ENCODE assay signal across 10 cellular contexts in the genomic region with DNA sequence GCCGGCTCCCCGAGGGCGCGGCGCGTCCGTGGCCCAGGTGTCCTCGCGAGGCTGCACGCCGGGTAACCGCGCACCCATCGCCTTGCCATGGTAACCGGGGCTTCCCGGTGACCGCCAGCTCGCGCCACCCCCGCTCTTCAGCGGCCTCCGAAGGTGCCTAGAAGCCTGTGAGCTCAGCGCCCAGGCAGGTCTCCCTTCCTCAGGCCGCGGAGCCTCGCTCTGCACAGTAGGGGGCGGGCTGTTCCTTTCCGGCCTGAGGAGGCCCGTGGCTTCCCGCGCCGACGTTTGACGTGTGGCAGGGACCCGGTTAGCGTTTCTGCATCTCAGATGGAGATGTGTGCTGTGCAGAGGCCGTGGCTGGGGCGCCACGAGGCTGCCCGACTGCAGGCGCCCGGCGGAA.
A peak's percentile ranks its signal among the peaks of the same experiment; 100 is the strongest.
DNase-seq lines count a peak whose midpoint lies in the region; ATAC-seq and FAIRE-seq lines count a peak whose summit lies in the region.
"Had no signal": no experiment of that assay in that cellular context is flagged by ENCODE, and none has a peak within 500 bp of the region (broad histone marks: within the 10 kb centered on the region; RNA-seq: fewer than 3 reads in every experiment).

No MANE protein-coding gene starts in this region.

- 32 to 69% (median 68%) methylated on average over 26 to 43 of the region's 43 CpGs for WGBS in small intestine, 3 donors

- POLR2A ChIA-PET in CD8-positive, alpha-beta memory T cell (lab: Charles Lee), result no interaction called here
- POLR2A ChIA-PET in activated naive CD8-positive, alpha-beta T cell treated with anti-CD3 and anti-CD28 coated beads, Interleukin-2, amount 10 ng/mL, durations not matched to agents 7 days and 5 days (lab: Charles Lee), result no interaction called here

- no peak overlapping the region for H3K27ac ChIP-seq in CD8-positive, alpha-beta memory T cell (ENCODE audit: low read depth, low read length)
- no peak overlapping the region for H3K27ac ChIP-seq in small intestine (ENCODE audit: low read depth in 1 of 2, low read length in 1 of 2)

- no peak for FAIRE-seq in small intestine (lab: Jason Lieb, UNC)
- FAIRE-seq: GM18507 had no signal

- H3K4me3 ChIP-seq in CD8-positive, alpha-beta memory T cell (ENCODE audit: low read length), result no peak overlapping the region
- H3K4me3 ChIP-seq in small intestine (ENCODE audit: low read depth in 1 of 2, low read length in 2 of 2), result no peak overlapping the region

- peaks cover 5 to 8% (median 8%) of the 10 kb centered on the region in 5 donors for H3K9me3 Mint-ChIP-seq in CD8-positive, alpha-beta memory T cell
- peaks cover 5% of the 10 kb centered on the region for H3K9me3 Mint-ChIP-seq in activated naive CD8-positive, alpha-beta T cell treated with anti-CD3 and anti-CD28 coated beads, Interleukin-2, amount 10 ng/mL, durations not matched to agents 7 days and 5 days
- H3K9me3 Mint-ChIP-seq: natural killer cell treated with Interleukin-12 subunit alpha and Interleukin-12 subunit beta and Interleukin-15 and Interleukin-18, amount 100 ng/mL, for 72 hours had no signal

- peak; percentile 46 to 65 (median 48) for DNase-seq in CD8-positive, alpha-beta memory T cell
- DNase-seq in NCI-H1930 (lab: John Stamatoyannopoulos, UW) (peak; percentile 84 to 93), left lobe of liver (ENCODE audit: low spot score) (no peak), small intestine (no peak), hepatic stellate cell (ENCODE audit: low spot score) (no peak), GOT3 (lab: John Stamatoyannopoulos, UW) (no peak)
- DNase-seq in activated naive CD8-positive, alpha-beta T cell treated with anti-CD3 and anti-CD28 coated beads, Interleukin-2, amount 10 ng/mL, durations not matched to agents 7 days and 5 days, result peak; percentile 61

- no peaks in the 10 kb centered on the region for H3K9me3 ChIP-seq in CD8-positive, alpha-beta memory T cell (ENCODE audit: low read length)
- no peaks in the 10 kb centered on the region for H3K9me3 ChIP-seq in small intestine (ENCODE audit: control insufficient read depth, low read depth)

- ATAC-seq in activated naive CD8-positive, alpha-beta T cell treated with anti-CD3 and anti-CD28 coated beads, Interleukin-2, amount 10 ng/mL, durations not matched to agents 7 days and 5 days (ENCODE audit: low read depth), result peak; percentile 41
- ATAC-seq in left lobe of liver (peak; percentile 20), HG03432 (IDR thresholded peaks at IDR 0.05; ENCODE audit: unreplicated experiment) (no peak)

- H3K27me3 Mint-ChIP-seq in CD8-positive, alpha-beta memory T cell, result peaks cover under 1 to 7% of the 10 kb centered on the region in 2 donors
- H3K27me3 Mint-ChIP-seq in activated naive CD8-positive, alpha-beta T cell treated with anti-CD3 and anti-CD28 coated beads, Interleukin-2, amount 10 ng/mL, durations not matched to agents 7 days and 5 days, result peaks cover 2% of the 10 kb centered on the region

- H3K4me1 Mint-ChIP-seq in CD8-positive, alpha-beta memory T cell, result peaks cover 15 to 26% (median 21%) of the 10 kb centered on the region in 3 donors
- peaks cover 15% of the 10 kb centered on the region for H3K4me1 Mint-ChIP-seq in activated naive CD8-positive, alpha-beta T cell treated with anti-CD3 and anti-CD28 coated beads, Interleukin-2, amount 10 ng/mL, durations not matched to agents 7 days and 5 days

- peaks cover 18% of the 10 kb centered on the region for H3K4me1 ChIP-seq in CD8-positive, alpha-beta memory T cell (ENCODE audit: insufficient read depth, low read length)
- no peaks in the 10 kb centered on the region for H3K4me1 ChIP-seq in small intestine (ENCODE audit: control insufficient read depth in 2 of 2, insufficient read depth in 1 of 2, low read depth in 1 of 2, low read length in 1 of 2)

- peaks cover 0 to 1% (median 0%) of the 10 kb centered on the region in 3 donors for H3K36me3 Mint-ChIP-seq in CD8-positive, alpha-beta memory T cell
- H3K36me3 Mint-ChIP-seq in activated naive CD8-positive, alpha-beta T cell treated with anti-CD3 and anti-CD28 coated beads, Interleukin-2, amount 10 ng/mL, durations not matched to agents 7 days and 5 days, result no peaks in the 10 kb centered on the region
- H3K36me3 Mint-ChIP-seq: natural killer cell treated with Interleukin-12 subunit alpha and Interleukin-12 subunit beta and Interleukin-15 and Interleukin-18, amount 100 ng/mL, for 72 hours had no signal

- no peaks in the 10 kb centered on the region for H3K27me3 ChIP-seq in CD8-positive, alpha-beta memory T cell (ENCODE audit: insufficient read depth, low read length, poor library complexity, severe bottlenecking)
- H3K27me3 ChIP-seq in small intestine (ENCODE audit: control insufficient read depth in 2 of 2, insufficient read depth in 2 of 2, low read length in 2 of 2), result no peaks in the 10 kb centered on the region

- no peak overlapping the region for H3K27ac Mint-ChIP-seq in CD8-positive, alpha-beta memory T cell
- H3K27ac Mint-ChIP-seq in activated naive CD8-positive, alpha-beta T cell treated with anti-CD3 and anti-CD28 coated beads, Interleukin-2, amount 10 ng/mL, durations not matched to agents 7 days and 5 days, result no peak overlapping the region
- H3K27ac Mint-ChIP-seq: natural killer cell treated with Interleukin-12 subunit alpha and Interleukin-12 subunit beta and Interleukin-15 and Interleukin-18, amount 100 ng/mL, for 72 hours had no signal

- H3K36me3 ChIP-seq in CD8-positive, alpha-beta memory T cell (ENCODE audit: insufficient read depth, low read length), result no peaks in the 10 kb centered on the region
- H3K36me3 ChIP-seq in small intestine (ENCODE audit: control insufficient read depth in 2 of 2, insufficient read depth in 2 of 2, low read length in 2 of 2), result no peaks in the 10 kb centered on the region

- CTCF ChIA-PET in CD8-positive, alpha-beta memory T cell (lab: Charles Lee), result no interaction called here

- peak overlapping the region in 2 of 7 donors; percentile 28 for H3K4me3 Mint-ChIP-seq in CD8-positive, alpha-beta memory T cell
- H3K4me3 Mint-ChIP-seq in activated naive CD8-positive, alpha-beta T cell treated with anti-CD3 and anti-CD28 coated beads, Interleukin-2, amount 10 ng/mL, durations not matched to agents 7 days and 5 days, result no peak overlapping the region
- H3K4me3 Mint-ChIP-seq: natural killer cell treated with Interleukin-12 subunit alpha and Interleukin-12 subunit beta and Interleukin-15 and Interleukin-18, amount 100 ng/mL, for 72 hours had no signal

Comparison
In these comparisons a context has a peak if more than half of its experiments do, and no peak if none do; other contexts are left out.
1. DNase-seq: peak in CD8-positive, alpha-beta memory T cell (5 of 5), NCI-H1930 (2 of 2) and activated naive CD8-positive, alpha-beta T cell treated with anti-CD3 and anti-CD28 coated beads, Interleukin-2, amount 10 ng/mL, durations not matched to agents 7 days and 5 days (single experiment); none in left lobe of liver (single experiment), small intestine (single experiment), hepatic stellate cell (single experiment) and GOT3 (single experiment).